In the genomic region with DNA sequence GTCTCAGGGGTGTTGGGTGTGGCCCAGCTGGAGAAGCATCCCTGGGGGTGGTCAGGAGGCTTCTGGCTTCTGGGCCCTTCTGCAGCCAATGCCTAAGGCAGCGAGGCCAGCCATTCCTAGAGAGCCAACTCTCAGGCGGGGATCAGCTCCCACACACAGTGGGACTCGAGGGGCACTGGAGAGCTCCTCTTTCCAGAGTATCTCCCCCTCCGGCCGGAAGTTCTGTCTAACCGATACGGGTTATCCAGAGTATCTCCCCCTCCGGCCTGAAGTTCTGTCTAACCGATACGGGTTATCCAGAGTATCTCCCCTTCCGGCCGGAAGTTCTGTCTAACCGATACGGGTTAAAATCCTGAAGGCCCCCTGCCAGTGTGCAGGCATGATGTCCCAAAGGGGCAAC, we compare ENCODE assay signal across 20 cellular contexts.
DNase-seq lines count a peak whose midpoint lies in the region; ATAC-seq, FAIRE-seq and TF ChIP-seq lines count a peak whose summit lies in the region.
"Had no signal": no experiment of that assay in that cellular context is flagged by ENCODE, and none has a peak within 500 bp of the region (broad histone marks: within the 10 kb centered on the region; RNA-seq: fewer than 3 reads in every experiment).

No MANE protein-coding gene starts in this region.

- intact Hi-C loops in K562 (cut with micrococcal nuclease): no loop called here
- intact Hi-C loops in testis (cut with DNase I; ENCODE audit: low total_unique reads): no loop called here
- intact Hi-C loops in OCI-LY7 (cut with micrococcal nuclease; ENCODE audit: unreplicated experiment): no loop called here
- intact Hi-C loops in activated CD4-positive, alpha-beta T cell treated with anti-CD3 and anti-CD28 coated beads for 36 hours (cut with DNase I, micrococcal nuclease): no loop called here

- no peaks in the 10 kb centered on the region for H3K4me1 Mint-ChIP-seq in activated CD4-positive, alpha-beta T cell treated with anti-CD3 and anti-CD28 coated beads for 36 hours
- H3K4me1 Mint-ChIP-seq: CD4-positive, CD25-positive, alpha-beta regulatory T cell; CD8-positive, alpha-beta memory T cell had no signal

- peak; percentile 73 for TF ChIP-seq EP300 in K562 (IDR thresholded peaks at IDR 0.05; ENCODE audit: low read length)

- H3K4me3 ChIP-seq in K562 (no peak overlapping the region), testis (no peak overlapping the region), OCI-LY7 (ENCODE audit: low read depth, low read length, poor library complexity, severe bottlenecking) (no peak overlapping the region)

- H4K20me1 ChIP-seq in K562 (replicated peaks; ENCODE audit: control insufficient read depth, insufficient read depth, low read length) (no peaks in the 10 kb centered on the region), OCI-LY7 (ENCODE audit: insufficient read depth, low read length) (no peaks in the 10 kb centered on the region)

- H2AFZ ChIP-seq in K562 (ENCODE audit: low read depth, low read length) (0 out of 2 replicates have a peak overlapping the region, but pooled peaks have one; percentile 24), OCI-LY7 (ENCODE audit: low read length) (no peak overlapping the region)

- no peaks in the 10 kb centered on the region for H3K9me1 ChIP-seq in K562 (ENCODE audit: control insufficient read depth, insufficient read depth, low read length)

- BruUV-seq in K562 (replicated peaks; lab: Mats Ljungman, UMichigan): no TSS peak
- BruUV-seq in OCI-LY7 (replicated peaks; lab: Mats Ljungman, UMichigan): no TSS peak

- TF ChIP-seq RAD21 in K562 (CRISPR knock-in tag; conservative IDR thresholded peaks at IDR 0.05 in 1 of 2, IDR thresholded peaks at IDR 0.05 in 1 of 2): no peak

- TF ChIP-seq POLR2A in K562 (conservative IDR thresholded peaks at IDR 0.05) (no peak), testis (IDR thresholded peaks at IDR 0.05) (no peak)

- no peak overlapping the region for H3K27ac Mint-ChIP-seq in activated CD4-positive, alpha-beta T cell treated with anti-CD3 and anti-CD28 coated beads for 36 hours
- H3K27ac Mint-ChIP-seq: CD4-positive, CD25-positive, alpha-beta regulatory T cell had no signal

- DNase-seq in K562 (ENCODE audit: extremely low read depth in 1 of 4, low spot score in 3 of 4) (peak in 3 of 4 experiments; percentile 16 to 18 (median 16)), islet precursor cell (peak; percentile 34), retina (peak; percentile 1), testis (no peak), OCI-LY7 (ENCODE audit: low spot score) (no peak)
- no peak for DNase-seq in activated CD4-positive, alpha-beta T cell treated with anti-CD3 and anti-CD28 coated beads for 36 hours
- DNase-seq: ACHN; BE2C; C1 segment of cervical spinal cord; Caco-2; CD4-positive, CD25-positive, alpha-beta regulatory T cell; CD8-positive, alpha-beta memory T cell; GOT3; H7 had no signal

- H3K9ac ChIP-seq in K562 (ENCODE audit: insufficient read depth in 1 of 2, low read depth in 2 of 2, low read length in 2 of 2): no peak overlapping the region

- no peaks in the 10 kb centered on the region for H3K9me3 ChIP-seq in K562 (replicated peaks; ENCODE audit: control insufficient read depth, insufficient read depth, low read depth, low read length)
- no peaks in the 10 kb centered on the region for H3K9me3 ChIP-seq in testis
- H3K9me3 ChIP-seq in OCI-LY7 (ENCODE audit: low read length): no peaks in the 10 kb centered on the region
- H3K9me3 ChIP-seq: BE2C had no signal

- H3K27me3 Mint-ChIP-seq in activated CD4-positive, alpha-beta T cell treated with anti-CD3 and anti-CD28 coated beads for 36 hours: peaks cover 5% of the 10 kb centered on the region

- H3K27ac ChIP-seq in K562 (ENCODE audit: extremely low read depth, low read depth, low read length): 0 out of 3 replicates have a peak overlapping the region, but pooled peaks have one; percentile 15
- no peak overlapping the region for H3K27ac ChIP-seq in testis
- no peak overlapping the region for H3K27ac ChIP-seq in OCI-LY7 (ENCODE audit: low read depth, low read length, poor library complexity, severe bottlenecking)

- no peaks in the 10 kb centered on the region for H3K36me3 Mint-ChIP-seq in activated CD4-positive, alpha-beta T cell treated with anti-CD3 and anti-CD28 coated beads for 36 hours (ENCODE audit: low read depth)
- H3K36me3 Mint-ChIP-seq: CD4-positive, CD25-positive, alpha-beta regulatory T cell; CD8-positive, alpha-beta memory T cell had no signal

- H3K79me2 ChIP-seq in K562 (ENCODE audit: control insufficient read depth, insufficient read depth, low read length) (no peaks in the 10 kb centered on the region), OCI-LY7 (ENCODE audit: insufficient read depth, low read depth, low read length) (no peaks in the 10 kb centered on the region)

- H3K4me1 ChIP-seq in K562 (replicated peaks in 1 of 2; ENCODE audit: control insufficient read depth in 2 of 2, insufficient read depth in 2 of 2, low read length in 2 of 2): 0 out of 5 replicates have a peak, but pooled peaks cover 0 to 6% of the 10 kb centered on the region in 2 experiments
- H3K4me1 ChIP-seq in testis: no peaks in the 10 kb centered on the region
- no peaks in the 10 kb centered on the region for H3K4me1 ChIP-seq in OCI-LY7 (ENCODE audit: insufficient read depth, low read length, poor library complexity, severe bottlenecking)
- H3K4me1 ChIP-seq: BE2C, Caco-2 had no signal

- CTCF ChIA-PET in K562 (lab: Yijun Ruan, JAX; ENCODE audit: low intra/inter-chr PET ratio) (no interaction called here), OCI-LY7 (lab: Charles Lee; ENCODE audit: unreplicated experiment) (no interaction called here)
- CTCF ChIA-PET in activated CD4-positive, alpha-beta T cell treated with anti-CD3 and anti-CD28 coated beads for 36 hours (lab: Charles Lee): interaction anchor here (0.7 kb wide), 1 partner anchor 586 kb away, joined by 4 read pairs; no protein-coding TSS in a partner anchor

- in situ Hi-C loops in K562 (cut with MboI): no loop called here

- H3K9me3 Mint-ChIP-seq in activated CD4-positive, alpha-beta T cell treated with anti-CD3 and anti-CD28 coated beads for 36 hours (ENCODE audit: low read depth): no peaks in the 10 kb centered on the region
- H3K9me3 Mint-ChIP-seq: CD8-positive, alpha-beta memory T cell had no signal

- H3K27me3 ChIP-seq in K562 (ENCODE audit: control insufficient read depth in 2 of 2, insufficient read depth in 2 of 2, low read length in 2 of 2) (peaks cover 4 to 32% of the 10 kb centered on the region in 2 experiments; a peak in 2 of 5 replicates), testis (no peaks in the 10 kb centered on the region)

- WGBS in K562 (ENCODE audit: insufficient coverage, low coverage, missing lambda C conversion rate): 5% methylated on average over 14 of the region's 14 CpGs
- WGBS in testis, 2 donors: 85 to 89% methylated on average over 14 of the region's 14 CpGs

- no peaks in the 10 kb centered on the region for H3K9me2 ChIP-seq in OCI-LY7 (ENCODE audit: insufficient read depth, low read length)

- TF ChIP-seq CTCF in K562 (IDR thresholded peaks at IDR 0.05 in 2 of 3, conservative IDR thresholded peaks at IDR 0.05 in 1 of 3; ENCODE audit: insufficient read depth in 2 of 3, low read depth in 1 of 3, low read length in 3 of 3) (no peak), testis (IDR thresholded peaks at IDR 0.05) (no peak), OCI-LY7 (conservative IDR thresholded peaks at IDR 0.05; ENCODE audit: low read length) (no peak)

- H3K4me3 Mint-ChIP-seq in activated CD4-positive, alpha-beta T cell treated with anti-CD3 and anti-CD28 coated beads for 36 hours: no peak overlapping the region
- H3K4me3 Mint-ChIP-seq: CD4-positive, CD25-positive, alpha-beta regulatory T cell; CD8-positive, alpha-beta memory T cell had no signal

- H3K4me2 ChIP-seq in K562 (ENCODE audit: insufficient read depth, low read length) (no peak overlapping the region), OCI-LY7 (ENCODE audit: low read length) (no peak overlapping the region)

- no peak for FAIRE-seq in K562 (lab: Jason Lieb, UNC)
- FAIRE-seq: A204.1, D721Med, G401.6, GM12891, GM19239 had no signal

- POLR2A ChIA-PET in K562 (lab: Yijun Ruan, JAX) (no interaction called here), OCI-LY7 (lab: Charles Lee) (no interaction called here)
- POLR2A ChIA-PET in activated CD4-positive, alpha-beta T cell treated with anti-CD3 and anti-CD28 coated beads for 36 hours (lab: Charles Lee): no interaction called here

- H3K36me3 ChIP-seq in K562 (ENCODE audit: control insufficient read depth, insufficient read depth, low read length): no peaks in the 10 kb centered on the region
- H3K36me3 ChIP-seq in testis (ENCODE audit: low read depth, missing control alignments): no peaks in the 10 kb centered on the region
- H3K36me3 ChIP-seq in OCI-LY7 (ENCODE audit: insufficient read depth, low read length): no peaks in the 10 kb centered on the region
- H3K36me3 ChIP-seq: BE2C had no signal

- ATAC-seq in K562 (peak; percentile 31; the same call in 2 of the 3 replicates), GM21786 (IDR thresholded peaks at IDR 0.05; ENCODE audit: unreplicated experiment) (no peak)
- no peak for ATAC-seq in activated CD4-positive, alpha-beta T cell treated with anti-CD3 and anti-CD28 coated beads for 36 hours

TF ChIP-seq in K562, 482 proteins besides CTCF, POLR2A, EP300 and RAD21 (continues in another document):
- no peak for TF ChIP-seq FOXK1 (CRISPR knock-in tag; IDR thresholded peaks at IDR 0.05; ENCODE audit: borderline replicate concordance)
- no peak for TF ChIP-seq SETDB1 (IDR thresholded peaks at IDR 0.05; ENCODE audit: low read length)
- no peak for TF ChIP-seq NR2F6 (CRISPR knock-in tag; IDR thresholded peaks at IDR 0.05)
- TF ChIP-seq RBM14 (IDR thresholded peaks at IDR 0.05; ENCODE audit: borderline replicate concordance, insufficient read depth, low read depth, low read length): no peak
- no peak for TF ChIP-seq ZNF507 (tag; conservative IDR thresholded peaks at IDR 0.05)
- TF ChIP-seq ZFP36 (IDR thresholded peaks at IDR 0.05; ENCODE audit: low read depth, low read length, partially characterized antibody): no peak
- no peak for TF ChIP-seq TBL1XR1 (IDR thresholded peaks at IDR 0.05; ENCODE audit: low read length in 2 of 2)
- no peak for TF ChIP-seq ZNF778 (CRISPR knock-in tag; IDR thresholded peaks at IDR 0.05)
- no peak for TF ChIP-seq ZNF263 (CRISPR knock-in tag; IDR thresholded peaks at IDR 0.05; ENCODE audit: borderline replicate concordance)
- no peak for TF ChIP-seq KAT2B (IDR thresholded peaks at IDR 0.05; ENCODE audit: low read depth, low read length)

Comparison
In these comparisons a context has a peak if more than half of its experiments do, and no peak if none do; other contexts are left out.
1. DNase-seq: peak in K562 (3 of 4), islet precursor cell (single experiment) and retina (single experiment); none in testis (single experiment), OCI-LY7 (single experiment) and activated CD4-positive, alpha-beta T cell treated with anti-CD3 and anti-CD28 coated beads for 36 hours (single experiment).